Comparison of ENCODE assay signal across 8 cellular contexts in genomic region chrX:65667503-65668355, GRCh38. TPM values are rescaled to one million over a fixed set of nuclear protein-coding genes. Genes with fewer than 3 reads are reported as not detected.
DNase-seq lines count a peak whose midpoint lies in the region; ATAC-seq and TF ChIP-seq lines count a peak whose summit lies in the region.

Gene MSN (plus strand): TSS chrX:65667654. CDS start chrX:65667842, 188 bp downstream.

- H3K27ac Mint-ChIP-seq in endodermal cell = peak within 1 kb of the TSS; percentile 98

- no peaks in the 10 kb centered on the region for H3K9me3 ChIP-seq in endodermal cell (ENCODE audit: control insufficient read depth, low read length)
- H3K9me3 ChIP-seq in mucosa of rectum (ENCODE audit: control insufficient read depth in 2 of 2, low read length in 2 of 2) = no peaks in the 10 kb centered on the region

- WGBS in endodermal cell (ENCODE audit: insufficient coverage in 1 of 2, insufficient read length in 1 of 2), 2 experiments = 0% methylated on average over 2 to 44 of the region's 56 CpGs

- H3K27me3 ChIP-seq in endodermal cell (ENCODE audit: control insufficient read depth, insufficient read depth, low read length, poor library complexity, severe bottlenecking) = no peaks in the 10 kb centered on the region
- no peaks in the 10 kb centered on the region for H3K27me3 ChIP-seq in mucosa of rectum (ENCODE audit: control insufficient read depth in 2 of 2, insufficient read depth in 2 of 2, low read length in 2 of 2)

- H3K4me1 Mint-ChIP-seq in endodermal cell = peaks cover 16% of the 10 kb centered on the region

- TF ChIP-seq POLR2A in GM18505 (IDR thresholded peaks at IDR 0.05; ENCODE audit: borderline replicate concordance, extremely low read depth, insufficient read depth, insufficient read length) = peak; percentile 81

- peak within 1 kb of the TSS; percentile 77 for H3K4me3 Mint-ChIP-seq in endodermal cell

- peak within 1 kb of the TSS; percentile 85 for H3K9ac ChIP-seq in endodermal cell (ENCODE audit: extremely low read depth, low read length, poor library complexity, severe bottlenecking)
- peak within 1 kb of the TSS; percentile 70 to 78 for H3K9ac ChIP-seq in mucosa of rectum (ENCODE audit: low read depth in 1 of 2, low read length in 2 of 2)

- H3K4me3 ChIP-seq in endodermal cell (ENCODE audit: low read length) (peak within 1 kb of the TSS; percentile 86), mucosa of rectum (ENCODE audit: low read length in 2 of 2) (peak within 1 kb of the TSS; percentile 71 to 77)

- no peaks in the 10 kb centered on the region for H3K27me3 Mint-ChIP-seq in endodermal cell (ENCODE audit: insufficient read depth)

- H3K36me3 Mint-ChIP-seq in endodermal cell (ENCODE audit: low read depth) = peaks cover under 1% of the 10 kb centered on the region

- peak; percentile 85 for ATAC-seq in GM18505 (IDR thresholded peaks at IDR 0.05; ENCODE audit: unreplicated experiment)
- ATAC-seq in HG02763 (IDR thresholded peaks at IDR 0.05; ENCODE audit: unreplicated experiment) = peak; percentile 77

- H3K4me1 ChIP-seq in endodermal cell (ENCODE audit: control insufficient read depth, insufficient read depth, low read length) (no peaks in the 10 kb centered on the region), mucosa of rectum (ENCODE audit: control insufficient read depth in 2 of 2, insufficient read depth in 2 of 2, low read length in 2 of 2) (peaks cover 0 to 2% of the 10 kb centered on the region in 2 donors)

- peak; percentile 53 for TF ChIP-seq CTCF in endodermal cell (conservative IDR thresholded peaks at IDR 0.05)

- peaks cover 67% of the 10 kb centered on the region for H3K9me3 Mint-ChIP-seq in endodermal cell

- H3K36me3 ChIP-seq in endodermal cell (ENCODE audit: control insufficient read depth, insufficient read depth, low read length) (peaks cover 15% of the 10 kb centered on the region), mucosa of rectum (ENCODE audit: control insufficient read depth in 2 of 2, insufficient read depth in 2 of 2, low read length in 2 of 2) (no peaks in the 10 kb centered on the region)

- DNase-seq in NCI-H510A (lab: John Stamatoyannopoulos, UW) = peak; percentile 18
- peak; percentile 59 to 63 for DNase-seq in activated CD8-positive, alpha-beta memory T cell treated with anti-CD3 and anti-CD28 coated beads for 4 hours (ENCODE audit: low read depth in 2 of 2)
- peak; percentile 85 for DNase-seq in endodermal cell
- peak; percentile 82 for DNase-seq in stimulated activated CD8-positive, alpha-beta memory T cell treated with anti-CD3 and anti-CD28 coated beads, Interleukin-4, amount 100 ng/mL, for 48 hours
- DNase-seq in NCI-H146 treated with DMSO at 0.1 percent for 48 hours (lab: John Stamatoyannopoulos, UW; ENCODE audit: unreplicated experiment) = no peak

- H3K27ac ChIP-seq in endodermal cell (ENCODE audit: low read depth, low read length) (peak within 1 kb of the TSS; percentile 89), mucosa of rectum (ENCODE audit: low read depth in 2 of 2, low read length in 2 of 2) (peak within 1 kb of the TSS; percentile 85 to 88)

RNA-seq across cellular contexts. Expression of gene MSN, which starts in this region (rescaled TPM):
- 100 to 1,000 TPM; 141 to 188 TPM for total RNA-seq in endodermal cell
- polyA plus RNA-seq in endodermal cell (2013, experiment 1 of 2) = 193 TPM
- 187 TPM for polyA plus RNA-seq in endodermal cell (2013, experiment 2 of 2)
